ENCODE assay signal across 9 cellular contexts in genomic region chr12:55073043-55074022, GRCh38. TPM values are rescaled to one million over a fixed set of nuclear protein-coding genes. Genes with fewer than 3 reads are reported as not detected.
DNase-seq lines count a peak whose midpoint lies in the region; ATAC-seq and TF ChIP-seq lines count a peak whose summit lies in the region.
"Had no signal": no experiment of that assay in that cellular context is flagged by ENCODE, and none has a peak within 500 bp of the region (broad histone marks: within the 10 kb centered on the region; RNA-seq: fewer than 3 reads in every experiment).

No MANE protein-coding gene starts in this region.

- no peak overlapping the region for H2AFZ ChIP-seq in OCI-LY1 (ENCODE audit: low read length)

- peaks cover 23 to 35% (median 27%) of the 10 kb centered on the region in 5 donors for H3K27me3 Mint-ChIP-seq in naive thymus-derived CD4-positive, alpha-beta T cell

- POLR2A ChIA-PET in naive thymus-derived CD4-positive, alpha-beta T cell (lab: Charles Lee) = interaction anchor here (1.0 to 4.1 kb wide), 5 partner anchors 50 to 91 kb away, joined by 3 to 72 read pairs (median 7); partner anchors contain the start of gene TESPA1

- H3K9me3 Mint-ChIP-seq in naive thymus-derived CD4-positive, alpha-beta T cell = no peaks in the 10 kb centered on the region
- H3K9me3 Mint-ChIP-seq in stimulated activated effector memory CD8-positive, alpha-beta T cell treated with anti-CD3 and anti-CD28 coated beads, Interleukin-12 subunit alpha, Interleukin-12 subunit beta, amount 100 ng/mL, for 72 hours = no peaks in the 10 kb centered on the region

- intact Hi-C loops in naive thymus-derived CD4-positive, alpha-beta T cell (cut with micrococcal nuclease) = loop anchor here (1.0 to 2.0 kb wide), 11 partner anchors 39 to 471 kb away; no protein-coding TSS in a partner anchor

- peak; percentile 76 for ATAC-seq in naive thymus-derived CD4-positive, alpha-beta T cell
- peak; percentile 71 for ATAC-seq in stimulated activated effector memory CD8-positive, alpha-beta T cell treated with anti-CD3 and anti-CD28 coated beads, Interleukin-12 subunit alpha, Interleukin-12 subunit beta, amount 100 ng/mL, for 72 hours

- no peaks in the 10 kb centered on the region for H3K79me2 ChIP-seq in OCI-LY1 (ENCODE audit: insufficient read depth, low read length)

- no peak overlapping the region for H3K4me2 ChIP-seq in OCI-LY1 (ENCODE audit: low read length)

- H3F3A ChIP-seq in OCI-LY1 (ENCODE audit: insufficient read depth, low read length) = no peaks in the 10 kb centered on the region

- H3K9me2 ChIP-seq in OCI-LY1 (ENCODE audit: low read depth, low read length) = no peaks in the 10 kb centered on the region

- no peaks in the 10 kb centered on the region for H3K36me3 Mint-ChIP-seq in naive thymus-derived CD4-positive, alpha-beta T cell
- H3K36me3 Mint-ChIP-seq in stimulated activated effector memory CD8-positive, alpha-beta T cell treated with anti-CD3 and anti-CD28 coated beads, Interleukin-12 subunit alpha, Interleukin-12 subunit beta, amount 100 ng/mL, for 72 hours = no peaks in the 10 kb centered on the region

- no peak overlapping the region for H3K4me3 Mint-ChIP-seq in naive thymus-derived CD4-positive, alpha-beta T cell
- H3K4me3 Mint-ChIP-seq in stimulated activated effector memory CD8-positive, alpha-beta T cell treated with anti-CD3 and anti-CD28 coated beads, Interleukin-12 subunit alpha, Interleukin-12 subunit beta, amount 100 ng/mL, for 72 hours = no peak overlapping the region

- CTCF ChIA-PET in naive thymus-derived CD4-positive, alpha-beta T cell (lab: Charles Lee) = interaction anchor here (0.9 to 11.0 kb wide), 33 partner anchors 14 to 472 kb away, joined by 3 to 564 read pairs (median 11); partner anchors contain the start of genes MUCL1 and TESPA1

- no peaks in the 10 kb centered on the region for H4K20me1 ChIP-seq in OCI-LY1 (ENCODE audit: insufficient read depth, low read length)

- H3K9ac ChIP-seq in OCI-LY1 (ENCODE audit: low read length) = no peak overlapping the region

- peak; percentile 15 for DNase-seq in NK-92 treated with Interleukin-12 subunit alpha and Interleukin-12 subunit beta, amount 100 ng/mL, for 24 hours (lab: John Stamatoyannopoulos, UW)
- DNase-seq in NK-92 (lab: John Stamatoyannopoulos, UW; ENCODE audit: unreplicated experiment) = no peak
- DNase-seq in HPDE6-E6E7 (ENCODE audit: extremely low spot score) = peak; percentile 31
- peak; percentile 86 for DNase-seq in activated CD8-positive, alpha-beta memory T cell treated with anti-CD3 and anti-CD28 coated beads, Interleukin-2, amount 50 U/mL, for 48 hours
- DNase-seq in epithelial cell of proximal tubule (ENCODE audit: low read depth) = peak; percentile 18
- DNase-seq in naive thymus-derived CD4-positive, alpha-beta T cell = peak; percentile 50 to 79 (median 72)
- DNase-seq in stimulated activated effector memory CD8-positive, alpha-beta T cell treated with anti-CD3 and anti-CD28 coated beads, Interleukin-12 subunit alpha, Interleukin-12 subunit beta, amount 100 ng/mL, for 72 hours (ENCODE audit: low spot score in 2 of 2) = peak; percentile 56 to 79

- H3K4me1 ChIP-seq in OCI-LY1 (ENCODE audit: insufficient read depth, low read length, severe bottlenecking) = peaks cover 16% of the 10 kb centered on the region
- no peaks in the 10 kb centered on the region for H3K4me1 ChIP-seq in naive thymus-derived CD4-positive, alpha-beta T cell (ENCODE audit: control insufficient read depth in 2 of 2, insufficient read depth in 2 of 2, low read length in 2 of 2)

- H3K9me3 ChIP-seq in OCI-LY1 (ENCODE audit: low read length) = no peaks in the 10 kb centered on the region; the same call in 1 of the 2 replicates
- H3K9me3 ChIP-seq in naive thymus-derived CD4-positive, alpha-beta T cell (ENCODE audit: control insufficient read depth in 2 of 3, low read length in 3 of 3) = no peaks in the 10 kb centered on the region

- H3K4me3 ChIP-seq in OCI-LY1 (ENCODE audit: low read depth, low read length, poor library complexity, severe bottlenecking) (no peak overlapping the region), epithelial cell of proximal tubule (ENCODE audit: low read depth, low read length) (no peak overlapping the region)
- no peak overlapping the region for H3K4me3 ChIP-seq in naive thymus-derived CD4-positive, alpha-beta T cell (ENCODE audit: low read length)

- H3K36me3 ChIP-seq in OCI-LY1 (ENCODE audit: insufficient read depth, low read length) = no peaks in the 10 kb centered on the region; the same call in 1 of the 2 replicates
- no peaks in the 10 kb centered on the region for H3K36me3 ChIP-seq in naive thymus-derived CD4-positive, alpha-beta T cell (ENCODE audit: control insufficient read depth in 2 of 3, insufficient read depth in 3 of 3, low read length in 3 of 3)

- TF ChIP-seq CTCF in OCI-LY1 (IDR thresholded peaks at IDR 0.05; ENCODE audit: low read length) = peak; percentile 94
- TF ChIP-seq CTCF in epithelial cell of proximal tubule (conservative IDR thresholded peaks at IDR 0.05; ENCODE audit: low read depth, low read length) = peak; percentile 92

- H3K27me3 ChIP-seq in OCI-LY1 (ENCODE audit: insufficient read depth, low read length) = no peaks in the 10 kb centered on the region
- no peaks in the 10 kb centered on the region for H3K27me3 ChIP-seq in naive thymus-derived CD4-positive, alpha-beta T cell (ENCODE audit: control insufficient read depth in 2 of 2, insufficient read depth in 2 of 2, low read length in 2 of 2)

- peak overlapping the region in 2 of 9 donors; percentile 59 to 82 for H3K27ac Mint-ChIP-seq in naive thymus-derived CD4-positive, alpha-beta T cell
- H3K27ac Mint-ChIP-seq in stimulated activated effector memory CD8-positive, alpha-beta T cell treated with anti-CD3 and anti-CD28 coated beads, Interleukin-12 subunit alpha, Interleukin-12 subunit beta, amount 100 ng/mL, for 72 hours = no peak overlapping the region

- H3K27ac ChIP-seq in OCI-LY1 (ENCODE audit: low read depth, low read length, poor library complexity, severe bottlenecking) = peak overlapping the region; percentile 88
- no peak overlapping the region for H3K27ac ChIP-seq in naive thymus-derived CD4-positive, alpha-beta T cell (ENCODE audit: low read depth, low read length)

- peaks cover 2 to 10% (median 9%) of the 10 kb centered on the region in 7 donors for H3K4me1 Mint-ChIP-seq in naive thymus-derived CD4-positive, alpha-beta T cell
- peaks cover 7% of the 10 kb centered on the region for H3K4me1 Mint-ChIP-seq in stimulated activated effector memory CD8-positive, alpha-beta T cell treated with anti-CD3 and anti-CD28 coated beads, Interleukin-12 subunit alpha, Interleukin-12 subunit beta, amount 100 ng/mL, for 72 hours

RNA-seq across cellular contexts. Expression of gene OR9K2, which starts 52.9 kb away (rescaled TPM):
- not detected in 2 replicates for total RNA-seq in epithelial cell of proximal tubule
- total RNA-seq in naive thymus-derived CD4-positive, alpha-beta T cell = not detected
- not detected for polyA plus RNA-seq in naive thymus-derived CD4-positive, alpha-beta T cell
- polyA plus RNA-seq: thymus had no signal

RNA-seq across cellular contexts. Expression of gene NEUROD4, which starts 53.6 kb away (rescaled TPM):
- not detected in 2 replicates for total RNA-seq in epithelial cell of proximal tubule
- total RNA-seq in naive thymus-derived CD4-positive, alpha-beta T cell = under 1 TPM in 1 of 5 experiments, not detected in 4; 0.11 TPM
- not detected for polyA plus RNA-seq in naive thymus-derived CD4-positive, alpha-beta T cell
